ENCODE assay signal across 8 cellular contexts in the genomic region with DNA sequence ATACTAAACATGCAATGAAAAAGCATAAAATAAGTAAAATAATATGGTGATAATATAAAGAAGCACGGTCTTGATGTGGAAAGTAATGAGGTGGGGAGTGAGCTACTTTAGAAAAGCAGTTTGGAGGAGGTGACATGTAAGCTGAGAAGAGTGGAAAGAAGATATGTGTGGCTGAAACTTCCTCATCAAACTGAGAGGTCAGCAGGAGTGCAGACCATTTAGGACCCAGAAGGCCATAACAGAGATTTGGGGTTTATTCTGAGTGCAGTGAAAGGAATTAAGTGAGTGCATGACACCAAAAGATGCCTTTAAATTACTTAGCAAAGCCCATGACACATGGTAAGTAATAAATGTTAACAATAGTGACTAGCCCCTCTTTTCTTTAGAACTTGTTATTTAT. TPM values are rescaled to one million over a fixed set of nuclear protein-coding genes. Genes with fewer than 3 reads are reported as not detected.
DNase-seq lines count a peak whose midpoint lies in the region; ATAC-seq lines count a peak whose summit lies in the region.

No MANE protein-coding gene starts in this region.

- CTCF ChIA-PET in CD4-positive, alpha-beta memory T cell (lab: Charles Lee; ENCODE audit: partially characterized antibody) = interaction anchor here (1.5 to 7.1 kb wide), 2 partner anchors 16 to 69 kb away, joined by 6 to 79 read pairs; no protein-coding TSS in a partner anchor

- peak; percentile 48 for ATAC-seq in GM21367 (IDR thresholded peaks at IDR 0.05; ENCODE audit: unreplicated experiment)
- ATAC-seq in stimulated activated memory B cell treated with anti-CD40 and anti-IgM and Interleukin-4, amounts not matched to agents 10 μg/mL and 1 μg/mL and 100 μg/mL, for 72 hours = no peak

- intact Hi-C loops in CD4-positive, alpha-beta memory T cell (cut with micrococcal nuclease) = loop anchor here (5.0 kb wide), 1 partner anchor 65 kb away; no protein-coding TSS in a partner anchor

- peak overlapping the region in 6 of 7 donors; percentile 73 to 95 (median 92) for H3K27ac Mint-ChIP-seq in CD4-positive, alpha-beta memory T cell
- H3K27ac Mint-ChIP-seq in IgD-negative memory B cell = peak overlapping the region; percentile 1 to 96 (median 90)
- peak overlapping the region; percentile 95 for H3K27ac Mint-ChIP-seq in stimulated activated memory B cell treated with anti-CD40 and anti-IgM and Interleukin-4, amounts not matched to agents 10 μg/mL and 1 μg/mL and 100 μg/mL, for 72 hours

- H3K27me3 Mint-ChIP-seq in CD4-positive, alpha-beta memory T cell = peaks cover 0 to 3% of the 10 kb centered on the region in 2 donors
- no peaks in the 10 kb centered on the region for H3K27me3 Mint-ChIP-seq in IgD-negative memory B cell
- H3K27me3 Mint-ChIP-seq in stimulated activated memory B cell treated with anti-CD40 and anti-IgM and Interleukin-4, amounts not matched to agents 10 μg/mL and 1 μg/mL and 100 μg/mL, for 72 hours = no peaks in the 10 kb centered on the region

- H3K9me3 Mint-ChIP-seq in CD4-positive, alpha-beta memory T cell = peaks cover 0 to 4% (median 0%) of the 10 kb centered on the region in 8 donors
- peaks cover 0 to 2% (median 0%) of the 10 kb centered on the region in 3 donors for H3K9me3 Mint-ChIP-seq in IgD-negative memory B cell
- H3K9me3 Mint-ChIP-seq in stimulated activated memory B cell treated with anti-CD40 and anti-IgM and Interleukin-4, amounts not matched to agents 10 μg/mL and 1 μg/mL and 100 μg/mL, for 72 hours = peaks cover 3% of the 10 kb centered on the region

- H3K4me1 Mint-ChIP-seq in CD4-positive, alpha-beta memory T cell = peaks cover 29 to 49% (median 38%) of the 10 kb centered on the region in 4 donors
- H3K4me1 Mint-ChIP-seq in IgD-negative memory B cell = peaks cover 22 to 30% (median 28%) of the 10 kb centered on the region in 3 donors
- peaks cover 33% of the 10 kb centered on the region for H3K4me1 Mint-ChIP-seq in stimulated activated memory B cell treated with anti-CD40 and anti-IgM and Interleukin-4, amounts not matched to agents 10 μg/mL and 1 μg/mL and 100 μg/mL, for 72 hours

- no peak overlapping the region for H3K27ac ChIP-seq in CD4-positive, alpha-beta memory T cell (ENCODE audit: low read depth, low read length)
- H3K27ac ChIP-seq in effector memory CD4-positive, alpha-beta T cell (ENCODE audit: insufficient read depth, low read length, poor library complexity, severe bottlenecking) = no peak overlapping the region

- no peaks in the 10 kb centered on the region for H3K27me3 ChIP-seq in CD4-positive, alpha-beta memory T cell (ENCODE audit: insufficient read depth, low read length)
- H3K27me3 ChIP-seq in effector memory CD4-positive, alpha-beta T cell (replicated peaks; ENCODE audit: control insufficient read depth, insufficient read depth, low read length, poor library complexity, severe bottlenecking) = no peaks in the 10 kb centered on the region

- peak overlapping the region; percentile 63 to 87 for H3K4me3 ChIP-seq in CD4-positive, alpha-beta memory T cell (ENCODE audit: low read length in 2 of 2)
- peak overlapping the region; percentile 93 for H3K4me3 ChIP-seq in effector memory CD4-positive, alpha-beta T cell (ENCODE audit: insufficient read depth, low read depth, low read length, poor library complexity, severe bottlenecking)

- no peaks in the 10 kb centered on the region for H3K9me3 ChIP-seq in CD4-positive, alpha-beta memory T cell (ENCODE audit: control insufficient read depth in 1 of 2, low read length in 2 of 2)
- no peaks in the 10 kb centered on the region for H3K9me3 ChIP-seq in effector memory CD4-positive, alpha-beta T cell (ENCODE audit: control insufficient read depth, low read length)

- no peaks in the 10 kb centered on the region for H3K36me3 ChIP-seq in CD4-positive, alpha-beta memory T cell (ENCODE audit: insufficient read depth, low read length)
- no peaks in the 10 kb centered on the region for H3K36me3 ChIP-seq in effector memory CD4-positive, alpha-beta T cell (ENCODE audit: control insufficient read depth, insufficient read depth, low read length)

- H3K4me1 ChIP-seq in CD4-positive, alpha-beta memory T cell (ENCODE audit: insufficient read depth, low read length) = peaks cover 35% of the 10 kb centered on the region
- H3K4me1 ChIP-seq in effector memory CD4-positive, alpha-beta T cell (ENCODE audit: control insufficient read depth, insufficient read depth, low read length, poor library complexity, severe bottlenecking) = peaks cover 11% of the 10 kb centered on the region

- H3K4me3 Mint-ChIP-seq in CD4-positive, alpha-beta memory T cell = peak overlapping the region; percentile 96 to 98 (median 98)
- H3K4me3 Mint-ChIP-seq in IgD-negative memory B cell = peak overlapping the region; percentile 90 to 99 (median 98)
- H3K4me3 Mint-ChIP-seq in stimulated activated memory B cell treated with anti-CD40 and anti-IgM and Interleukin-4, amounts not matched to agents 10 μg/mL and 1 μg/mL and 100 μg/mL, for 72 hours = peak overlapping the region; percentile 98

- POLR2A ChIA-PET in CD4-positive, alpha-beta memory T cell (lab: Charles Lee; ENCODE audit: partially characterized antibody) = interaction anchor here (1.1 kb wide), 2 partner anchors 16 to 17 kb away, joined by 3 to 4 read pairs; no protein-coding TSS in a partner anchor

- peaks cover 10 to 12% of the 10 kb centered on the region in 2 donors for H3K36me3 Mint-ChIP-seq in CD4-positive, alpha-beta memory T cell
- H3K36me3 Mint-ChIP-seq in IgD-negative memory B cell = peaks cover under 1% of the 10 kb centered on the region
- peaks cover 6% of the 10 kb centered on the region for H3K36me3 Mint-ChIP-seq in stimulated activated memory B cell treated with anti-CD40 and anti-IgM and Interleukin-4, amounts not matched to agents 10 μg/mL and 1 μg/mL and 100 μg/mL, for 72 hours

- no peak for DNase-seq in CD4-positive, alpha-beta memory T cell
- no peak for DNase-seq in effector memory CD4-positive, alpha-beta T cell
- DNase-seq in 8988T (no peak), NCI-H1417 (lab: John Stamatoyannopoulos, UW) (no peak), NCI-H1105 treated with DMSO at 0.1 percent for 48 hours (lab: John Stamatoyannopoulos, UW) (no peak)

RNA-seq across cellular contexts. Expression of a gene that starts 24.4 kb away (rescaled TPM):
- total RNA-seq in CD4-positive, alpha-beta memory T cell = 1 to 10 TPM; 3.9 to 4.0 TPM
- 1 to 10 TPM; 6.2 to 6.4 TPM for polyA plus RNA-seq in CD4-positive, alpha-beta memory T cell
- polyA plus RNA-seq in IgD-negative memory B cell = 8.9 TPM
